In genomic region chr4:158671915-158672806, GRCh38 we compare ENCODE assay signal across 1 cellular context.
TF ChIP-seq lines count a peak whose summit lies in the region.

ETFDH (plus strand) TSS chr4:158672296; CDS start chr4:158672457, 161 bp downstream.

TF ChIP-seq in HepG2, 621 proteins besides CTCF, POLR2A, EP300 and RAD21 (continued from another document and continues in another):
- TF ChIP-seq ZBTB10 (CRISPR knock-in tag; IDR thresholded peaks at IDR 0.05; ENCODE audit: borderline replicate concordance) = peak; percentile 78; the same call in 1 of the 2 replicates
- no peak for TF ChIP-seq RAD51 (IDR thresholded peaks at IDR 0.05; ENCODE audit: borderline replicate concordance)
- TF ChIP-seq ZNF225 (CRISPR knock-in tag; IDR thresholded peaks at IDR 0.05) = no peak; the same call in none of the 2 replicates
- TF ChIP-seq KAT8 (CRISPR knock-in tag; IDR thresholded peaks at IDR 0.05) = peak; percentile 98
- TF ChIP-seq HINFP (CRISPR knock-in tag; IDR thresholded peaks at IDR 0.05; ENCODE audit: low read depth) = peak; percentile 87
- TF ChIP-seq IRX3 (CRISPR knock-in tag; IDR thresholded peaks at IDR 0.05; ENCODE audit: borderline replicate concordance, low read depth) = no peak
- TF ChIP-seq NKX3-1 (CRISPR knock-in tag; IDR thresholded peaks at IDR 0.05) = 0 out of 2 replicates have a peak, but pooled peaks have one; percentile 21
- no peak for TF ChIP-seq RORA (CRISPR knock-in tag; IDR thresholded peaks at IDR 0.05)
- TF ChIP-seq KAT7 (CRISPR knock-in tag; IDR thresholded peaks at IDR 0.05; ENCODE audit: borderline replicate concordance) = peak; percentile 75
- no peak for TF ChIP-seq NFATC3 (CRISPR knock-in tag; IDR thresholded peaks at IDR 0.05)
- TF ChIP-seq HNRNPUL1 (IDR thresholded peaks at IDR 0.05; ENCODE audit: low read depth, low read length) = no peak
- peak; percentile 100 for TF ChIP-seq ELF1 (CRISPR knock-in tag; IDR thresholded peaks at IDR 0.05)
- TF ChIP-seq CREB1 (IDR thresholded peaks at IDR 0.05) = peak; percentile 86
- peak; percentile 98 for TF ChIP-seq CREB1 (CRISPR knock-in tag; IDR thresholded peaks at IDR 0.05)
- TF ChIP-seq ERF (CRISPR knock-in tag; IDR thresholded peaks at IDR 0.05) = peak; percentile 97
- peak; percentile 54; the same call in 1 of the 2 replicates for TF ChIP-seq GABPA (IDR thresholded peaks at IDR 0.05; ENCODE audit: low read depth, low read length)
- TF ChIP-seq GABPA (CRISPR knock-in tag; IDR thresholded peaks at IDR 0.05; ENCODE audit: low read depth) = peak; percentile 89
- TF ChIP-seq FOXM1 (CRISPR knock-in tag; IDR thresholded peaks at IDR 0.05) = no peak
- TF ChIP-seq ZIK1 (CRISPR knock-in tag; IDR thresholded peaks at IDR 0.05; ENCODE audit: borderline replicate concordance, low read depth) = peak; percentile 86; the same call in 1 of the 2 replicates
- peak; percentile 15; the same call in 1 of the 2 replicates for TF ChIP-seq ZNF598 (CRISPR knock-in tag; IDR thresholded peaks at IDR 0.05; ENCODE audit: borderline replicate concordance)
- no peak for TF ChIP-seq RBM22 (optimal IDR thresholded peaks at IDR 0.05; ENCODE audit: low read length)
- peak; percentile 51; the same call in 1 of the 2 replicates for TF ChIP-seq TOE1 (CRISPR knock-in tag; IDR thresholded peaks at IDR 0.05)
- peak; percentile 54; the same call in 1 of the 2 replicates for TF ChIP-seq ZNF563 (CRISPR knock-in tag; IDR thresholded peaks at IDR 0.05)
- peak; percentile 60; the same call in 1 of the 2 replicates for TF ChIP-seq KLF15 (CRISPR knock-in tag; IDR thresholded peaks at IDR 0.05; ENCODE audit: borderline replicate concordance)
- TF ChIP-seq NR0B2 (CRISPR knock-in tag; IDR thresholded peaks at IDR 0.05) = peak; percentile 69; the same call in 1 of the 2 replicates
- TF ChIP-seq ZNF770 (CRISPR knock-in tag; IDR thresholded peaks at IDR 0.05) = peak; percentile 59; the same call in 1 of the 2 replicates
- peak; percentile 74 for TF ChIP-seq ZNF292 (CRISPR knock-in tag; IDR thresholded peaks at IDR 0.05; ENCODE audit: borderline replicate concordance, low read depth)
- TF ChIP-seq RNF2 (conservative IDR thresholded peaks at IDR 0.05; ENCODE audit: low read depth) = no peak
- TF ChIP-seq CBFB (CRISPR knock-in tag; IDR thresholded peaks at IDR 0.05) = peak; percentile 93
- TF ChIP-seq RFX1 (IDR thresholded peaks at IDR 0.05) = no peak
- peak; percentile 81 for TF ChIP-seq ZNF710 (CRISPR knock-in tag; IDR thresholded peaks at IDR 0.05; ENCODE audit: borderline replicate concordance)
- peak; percentile 77 for TF ChIP-seq ZNF280D (CRISPR knock-in tag; IDR thresholded peaks at IDR 0.05)
- no peak for TF ChIP-seq CENPBD1 (CRISPR knock-in tag; IDR thresholded peaks at IDR 0.05; ENCODE audit: borderline replicate concordance, low read depth)
- peak; percentile 85 for TF ChIP-seq HDAC2 (CRISPR knock-in tag; IDR thresholded peaks at IDR 0.05)
- TF ChIP-seq ZBTB3 (CRISPR knock-in tag; IDR thresholded peaks at IDR 0.05; ENCODE audit: borderline replicate concordance, low read depth) = no peak
- TF ChIP-seq HBP1 (CRISPR knock-in tag; IDR thresholded peaks at IDR 0.05; ENCODE audit: low read depth) = peak; percentile 73; the same call in 1 of the 2 replicates
- no peak for TF ChIP-seq HOXA7 (CRISPR knock-in tag; IDR thresholded peaks at IDR 0.05)
- peak; percentile 82 for TF ChIP-seq KMT2A (CRISPR knock-in tag; IDR thresholded peaks at IDR 0.05)
- TF ChIP-seq ZNF207 (IDR thresholded peaks at IDR 0.05; ENCODE audit: borderline replicate concordance) = no peak
- peak; percentile 95; the same call in 1 of the 2 replicates for TF ChIP-seq STAT6 (CRISPR knock-in tag; IDR thresholded peaks at IDR 0.05; ENCODE audit: borderline replicate concordance)
- peak; percentile 96 for TF ChIP-seq TARDBP (CRISPR knock-in tag; IDR thresholded peaks at IDR 0.05)
- peak; percentile 84 for TF ChIP-seq YY1 (IDR thresholded peaks at IDR 0.05; ENCODE audit: insufficient read depth, insufficient replicate concordance, low read depth, low read length)
- peak; percentile 65; the same call in 1 of the 2 replicates for TF ChIP-seq ZNF235 (CRISPR knock-in tag; IDR thresholded peaks at IDR 0.05; ENCODE audit: borderline replicate concordance)
- TF ChIP-seq BRCA1 (CRISPR knock-in tag; IDR thresholded peaks at IDR 0.05) = peak; percentile 47; the same call in 1 of the 2 replicates
- TF ChIP-seq SRF (IDR thresholded peaks at IDR 0.05; ENCODE audit: low read depth, low read length) = 0 out of 2 replicates have a peak, but pooled peaks have one; percentile 37
- TF ChIP-seq ZNF704 (CRISPR knock-in tag; IDR thresholded peaks at IDR 0.05; ENCODE audit: borderline replicate concordance) = no peak
- TF ChIP-seq SMARCC2 (IDR thresholded peaks at IDR 0.05) = no peak
- TF ChIP-seq ZFP36L1 (CRISPR knock-in tag; IDR thresholded peaks at IDR 0.05) = peak; percentile 31; the same call in 1 of the 2 replicates
